1 cellular context compared by ENCODE assay signal in the genomic region with DNA sequence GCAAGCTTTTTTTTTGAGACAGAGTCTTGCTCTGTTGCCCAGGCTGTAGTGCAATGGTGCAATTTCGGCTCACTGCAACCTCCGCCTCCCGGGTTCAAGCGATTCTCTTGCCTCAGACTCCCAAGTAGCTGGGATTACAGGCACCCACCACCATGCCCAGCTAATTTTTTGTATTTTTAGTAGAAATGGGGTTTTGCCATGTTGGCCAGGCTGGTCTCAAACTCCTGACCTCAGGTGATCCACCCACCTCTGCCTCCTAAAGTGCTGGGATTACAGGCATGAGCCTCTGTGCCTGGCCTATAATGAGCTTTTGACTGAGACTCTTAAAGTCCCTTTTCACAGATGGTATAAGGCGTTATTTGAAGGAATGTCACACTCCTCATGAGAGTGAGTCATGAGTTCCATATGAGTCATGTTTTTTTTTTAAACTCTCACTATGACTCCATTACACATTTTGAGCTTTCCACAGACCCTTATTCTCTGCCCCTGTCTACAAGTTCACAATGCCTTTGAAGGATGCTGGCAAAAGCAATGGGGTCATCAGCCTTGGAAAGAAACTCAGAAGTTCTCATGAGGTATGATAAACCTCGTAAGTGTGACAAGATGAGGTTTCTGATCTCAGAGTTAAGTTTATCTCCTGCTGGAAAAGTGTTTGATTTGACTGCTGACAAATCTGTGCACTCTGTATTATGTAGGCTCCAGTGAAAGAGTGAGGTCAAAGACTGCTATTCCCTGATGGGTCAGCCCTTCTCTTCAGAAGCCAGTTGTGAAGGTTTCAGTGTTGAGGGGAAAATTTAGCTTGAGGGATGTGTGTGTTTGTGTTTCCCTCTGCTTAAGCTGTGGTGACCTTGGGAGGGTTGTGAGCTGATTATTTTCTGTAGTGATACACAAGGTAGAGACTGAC.
TF ChIP-seq lines count a peak whose summit lies in the region.

No MANE protein-coding gene starts in this region.

TF ChIP-seq in HCT116, 20 proteins besides CTCF, POLR2A, EP300 and RAD21 (continued from another document):
- TF ChIP-seq EGR1 (IDR thresholded peaks at IDR 0.05; ENCODE audit: low read depth): peak; percentile 9; the same call in 1 of the 2 replicates
- TF ChIP-seq SIN3A (IDR thresholded peaks at IDR 0.05; ENCODE audit: low read depth): peak; percentile 45; the same call in 1 of the 2 replicates
- TF ChIP-seq SRF (IDR thresholded peaks at IDR 0.05; ENCODE audit: low read depth): peak; percentile 55; the same call in 1 of the 2 replicates
- peak; percentile 95 for TF ChIP-seq FOSL1 (IDR thresholded peaks at IDR 0.05; ENCODE audit: low read depth)
